Comparison of ENCODE assay signal across 15 cellular contexts in genomic region chr10:122352817-122353525, GRCh38.
"Had no signal": no experiment of that assay in that cellular context is flagged by ENCODE, and none has a peak within 500 bp of the region (broad histone marks: within the 10 kb centered on the region; RNA-seq: fewer than 3 reads in every experiment).

No MANE protein-coding gene starts in this region.

- H3K4me1 ChIP-seq: ascending aorta, gastroesophageal sphincter, heart left ventricle, left lung, psoas muscle, tibial artery had no signal

- H3K27ac Mint-ChIP-seq: activated naive CD4-positive, alpha-beta T cell treated with anti-CD3 and anti-CD28 coated beads, Interleukin-2, amount 50 U/mL, for 24 hours had no signal

- H3K9me3 ChIP-seq: ascending aorta, gastroesophageal sphincter, heart left ventricle, left lung, psoas muscle, tibial artery had no signal

- H3K27ac ChIP-seq: ascending aorta, coronary artery, gastroesophageal sphincter, heart left ventricle, left lung, psoas muscle, skin epidermis, tibial artery had no signal

- H3K36me3 Mint-ChIP-seq: activated naive CD4-positive, alpha-beta T cell treated with anti-CD3 and anti-CD28 coated beads, Interleukin-2, amount 50 U/mL, for 24 hours had no signal

- H3K36me3 ChIP-seq: ascending aorta, gastroesophageal sphincter, heart left ventricle, left lung, tibial artery had no signal

- ATAC-seq: esophagus mucosa; gastroesophageal sphincter; heart left ventricle; left lung; psoas muscle; right cardiac atrium; stimulated activated naive CD8-positive, alpha-beta T cell treated with anti-CD3 and anti-CD28 coated beads, Interleukin-15, Interleukin-2, amounts not matched to agents 100 U/mL and 50 U/mL, for 24 hours had no signal

- H3K27me3 ChIP-seq: ascending aorta, gastroesophageal sphincter, heart left ventricle, left lung, tibial artery had no signal

- H3K27me3 Mint-ChIP-seq: activated naive CD4-positive, alpha-beta T cell treated with anti-CD3 and anti-CD28 coated beads, Interleukin-2, amount 50 U/mL, for 24 hours had no signal

- H3K4me1 Mint-ChIP-seq: activated naive CD4-positive, alpha-beta T cell treated with anti-CD3 and anti-CD28 coated beads, Interleukin-2, amount 50 U/mL, for 24 hours had no signal

- H3K4me3 Mint-ChIP-seq: activated naive CD4-positive, alpha-beta T cell treated with anti-CD3 and anti-CD28 coated beads, Interleukin-2, amount 50 U/mL, for 24 hours had no signal

- H3K4me3 ChIP-seq: ascending aorta, coronary artery, gastroesophageal sphincter, heart left ventricle, left lung, psoas muscle, skin epidermis, tibial artery had no signal

- DNase-seq: activated CD4-positive, CD25-positive, alpha-beta regulatory T cell treated with anti-CD3 and anti-CD28 coated beads, Interleukin-2, amount 50 U/mL, for 72 hours; activated gamma-delta T cell; heart left ventricle; left lung; psoas muscle; right cardiac atrium; stimulated activated naive CD8-positive, alpha-beta T cell treated with anti-CD3 and anti-CD28 coated beads, Interleukin-15, Interleukin-2, amounts not matched to agents 100 U/mL and 50 U/mL, for 24 hours; substantia nigra; tibial artery had no signal
